In genomic region chr12:113399490-113399889, GRCh38 we compare ENCODE assay signal across 2 cellular contexts.
TF ChIP-seq lines count a peak whose summit lies in the region.

No MANE protein-coding gene starts in this region.

TF ChIP-seq in liver, 16 proteins besides CTCF, POLR2A, EP300 and RAD21:
- TF ChIP-seq YY1 (IDR thresholded peaks at IDR 0.05): peak; percentile 74
- no peak for TF ChIP-seq RXRA (IDR thresholded peaks at IDR 0.05)

TF ChIP-seq in HepG2, 621 proteins besides CTCF, POLR2A, EP300 and RAD21:
- TF ChIP-seq CSRNP1 (CRISPR knock-in tag; IDR thresholded peaks at IDR 0.05) (no peak), ZNF598 (CRISPR knock-in tag; IDR thresholded peaks at IDR 0.05; ENCODE audit: borderline replicate concordance) (no peak), ZFY (CRISPR knock-in tag; IDR thresholded peaks at IDR 0.05) (no peak), POGK (CRISPR knock-in tag; conservative IDR thresholded peaks at IDR 0.05) (no peak), MLLT10 (CRISPR knock-in tag; IDR thresholded peaks at IDR 0.05) (no peak), SNAPC4 (CRISPR knock-in tag; IDR thresholded peaks at IDR 0.05) (no peak), ZNF747 (CRISPR knock-in tag; IDR thresholded peaks at IDR 0.05; ENCODE audit: borderline replicate concordance) (no peak), HMGXB3 (CRISPR knock-in tag; IDR thresholded peaks at IDR 0.05; ENCODE audit: borderline replicate concordance) (no peak), BCL6 (CRISPR knock-in tag; IDR thresholded peaks at IDR 0.05) (no peak), ETS1 (CRISPR knock-in tag; IDR thresholded peaks at IDR 0.05) (no peak), MTF2 (CRISPR knock-in tag; IDR thresholded peaks at IDR 0.05; ENCODE audit: borderline replicate concordance) (no peak), TFE3 (CRISPR knock-in tag; IDR thresholded peaks at IDR 0.05) (no peak), ARHGAP35 (CRISPR knock-in tag; IDR thresholded peaks at IDR 0.05; ENCODE audit: borderline replicate concordance) (no peak), GATAD1 (CRISPR knock-in tag; IDR thresholded peaks at IDR 0.05) (no peak), GTF3A (CRISPR knock-in tag; conservative IDR thresholded peaks at IDR 0.05) (no peak), ARNT (IDR thresholded peaks at IDR 0.05) (no peak), YEATS2 (CRISPR knock-in tag; IDR thresholded peaks at IDR 0.05; ENCODE audit: borderline replicate concordance) (no peak)
